32 cellular contexts compared by ENCODE assay signal in the genomic region with DNA sequence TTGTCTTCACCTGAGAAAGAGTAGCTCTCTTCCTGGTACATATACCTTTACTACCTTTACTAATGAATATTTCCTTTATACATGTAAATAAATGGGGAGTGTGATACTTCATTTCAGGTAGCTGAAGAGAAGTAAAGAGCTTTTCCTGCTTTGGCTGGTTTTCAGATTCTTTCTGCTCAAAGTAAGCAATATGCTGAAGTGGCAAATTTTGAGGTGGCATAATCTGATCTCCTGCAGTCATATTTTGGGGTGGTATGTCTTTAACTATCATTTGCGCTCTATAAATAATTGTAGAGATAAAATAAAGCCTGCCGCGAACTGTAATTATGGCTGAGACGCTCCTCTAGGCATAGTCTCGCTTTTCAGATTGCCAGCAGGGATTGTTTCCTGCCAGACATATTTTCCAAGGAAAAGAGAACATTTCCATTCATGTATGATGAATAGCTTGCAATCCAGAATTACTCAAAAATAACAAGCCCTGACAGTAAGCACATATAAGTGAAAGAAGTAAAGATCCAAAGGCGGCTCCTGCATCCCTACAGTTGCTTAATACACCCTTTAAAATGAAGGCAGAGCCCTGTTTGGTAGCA.
DNase-seq lines count a peak whose midpoint lies in the region; FAIRE-seq and TF ChIP-seq lines count a peak whose summit lies in the region.
"Had no signal": no experiment of that assay in that cellular context is flagged by ENCODE, and none has a peak within 500 bp of the region (broad histone marks: within the 10 kb centered on the region; RNA-seq: fewer than 3 reads in every experiment).

No MANE protein-coding gene starts in this region.

- H3K27ac ChIP-seq in A673 (ENCODE audit: low read depth, low read length, poor library complexity, severe bottlenecking) (no peak overlapping the region), astrocyte (ENCODE audit: low read depth, low read length) (peak overlapping the region; percentile 31), mesenchymal stem cell (ENCODE audit: low read length, poor library complexity, severe bottlenecking) (peak overlapping the region; percentile 76)
- H3K27ac ChIP-seq: right atrium auricular region, suprapubic skin, VCaP had no signal

- FAIRE-seq in astrocyte (lab: Jason Lieb, UNC): no peak
- FAIRE-seq: GM12878, HTR-8/SVneo had no signal

- no peak overlapping the region for H3K4ac ChIP-seq in mesenchymal stem cell (ENCODE audit: low read depth in 1 of 2, low read length in 2 of 2)

- peak overlapping the region; percentile 69 for H3K27ac Mint-ChIP-seq in astrocyte (ENCODE audit: unreplicated experiment)
- H3K27ac Mint-ChIP-seq in type B pancreatic cell: no peak overlapping the region
- H3K27ac Mint-ChIP-seq: activated CD4-positive, alpha-beta T cell treated with anti-CD3 and anti-CD28 coated beads for 36 hours; activated CD8-positive, alpha-beta T cell treated with anti-CD3 and anti-CD28 coated beads for 36 hours; activated T-helper 17 cell treated with anti-CD3 and anti-CD28 coated beads, Interleukin-2, amount 50 U/mL, for 72 hours; B cell; CD8-positive, alpha-beta memory T cell; HFFc6; nephron had no signal

- TF ChIP-seq CTCF in A673 (conservative IDR thresholded peaks at IDR 0.05; ENCODE audit: low read depth, low read length) (no peak), astrocyte (IDR thresholded peaks at IDR 0.05; ENCODE audit: insufficient read depth, low read depth, low read length) (no peak), type B pancreatic cell (conservative IDR thresholded peaks at IDR 0.05) (no peak)

- POLR2A ChIA-PET in A673 (lab: Charles Lee; ENCODE audit: low non-redundant PET): no interaction called here

- no peak overlapping the region for H3K14ac ChIP-seq in mesenchymal stem cell (ENCODE audit: low read length in 2 of 2)

- DNase-seq in A673 (ENCODE audit: low spot score) (peak; percentile 23), NCI-H146 (lab: John Stamatoyannopoulos, UW) (peak; percentile 74), astrocyte (ENCODE audit: low read depth) (no peak), mesenchymal stem cell (no peak), HK-2 (ENCODE audit: unreplicated experiment) (no peak), COLO829 (ENCODE audit: low spot score) (no peak), type B pancreatic cell (ENCODE audit: extremely low spot score, unreplicated experiment) (no peak)
- DNase-seq: activated CD4-positive, alpha-beta T cell treated with anti-CD3 and anti-CD28 coated beads for 36 hours; activated CD8-positive, alpha-beta T cell treated with anti-CD3 and anti-CD28 coated beads for 36 hours; activated naive CD4-positive, alpha-beta T cell treated with anti-CD3 and anti-CD28 coated beads, Interleukin-2, amount 50 U/mL, for 16 hours; brain microvascular endothelial cell; CD8-positive, alpha-beta memory T cell; DMS153; GOT3; HFFc6; hypothalamus; left cardiac atrium; NCI-H2171 treated with DMSO at 0.1 percent for 48 hours; NCI-H524; Right ventricle myocardium superior; stimulated activated CD4-positive, alpha-beta T cell treated with anti-CD3 and anti-CD28 coated beads, Interleukin-1b, Interleukin-23, amount 100 ng/mL, for 48 hours; stimulated activated naive CD4-positive, alpha-beta T cell treated with Interleukin-2 at 50 U/mL for 16 hours; T1000 had no signal

- H2BK5ac ChIP-seq in mesenchymal stem cell (ENCODE audit: low read depth, low read length, poor library complexity, severe bottlenecking): peak overlapping the region; percentile 79

- H3K36me3 ChIP-seq in A673 (ENCODE audit: insufficient read depth, low read length, poor library complexity, severe bottlenecking): no peaks in the 10 kb centered on the region
- H3K36me3 ChIP-seq in astrocyte (ENCODE audit: insufficient read depth, low read length): no peaks in the 10 kb centered on the region
- H3K36me3 ChIP-seq in mesenchymal stem cell (ENCODE audit: control insufficient read depth in 1 of 2, insufficient read depth in 2 of 2, low read depth in 1 of 2, low read length in 2 of 2): no peaks in the 10 kb centered on the region
- H3K36me3 ChIP-seq: brain microvascular endothelial cell, right atrium auricular region, suprapubic skin had no signal

- H2BK15ac ChIP-seq in mesenchymal stem cell (ENCODE audit: low read depth, poor library complexity, severe bottlenecking): no peak overlapping the region

- no peak overlapping the region for H2BK12ac ChIP-seq in mesenchymal stem cell (ENCODE audit: low read length in 2 of 2)

- 99% methylated on average over 6 of the region's 6 CpGs for WGBS in mesenchymal stem cell

- H3K4me3 Mint-ChIP-seq in astrocyte (ENCODE audit: unreplicated experiment): no peak overlapping the region
- H3K4me3 Mint-ChIP-seq in type B pancreatic cell: no peak overlapping the region
- H3K4me3 Mint-ChIP-seq: activated CD4-positive, alpha-beta T cell treated with anti-CD3 and anti-CD28 coated beads for 36 hours; activated CD8-positive, alpha-beta T cell treated with anti-CD3 and anti-CD28 coated beads for 36 hours; activated T-helper 17 cell treated with anti-CD3 and anti-CD28 coated beads, Interleukin-2, amount 50 U/mL, for 72 hours; B cell; CD8-positive, alpha-beta memory T cell; HFFc6; nephron had no signal

- no peak overlapping the region for H2AFZ ChIP-seq in astrocyte (ENCODE audit: low read depth, low read length)
- no peak overlapping the region for H2AFZ ChIP-seq in mesenchymal stem cell (ENCODE audit: low read depth, low read length)

- no peaks in the 10 kb centered on the region for H3K4me1 ChIP-seq in A673 (ENCODE audit: insufficient read depth, low read length, poor library complexity, severe bottlenecking)
- peaks cover 21% of the 10 kb centered on the region for H3K4me1 ChIP-seq in astrocyte (ENCODE audit: insufficient read depth, low read length)
- no peaks in the 10 kb centered on the region for H3K4me1 ChIP-seq in mesenchymal stem cell (ENCODE audit: control insufficient read depth, insufficient read depth, low read depth, low read length)
- H3K4me1 ChIP-seq: right atrium auricular region, suprapubic skin had no signal

- H3K4me3 ChIP-seq in A673 (ENCODE audit: low read depth, low read length, poor library complexity, severe bottlenecking): no peak overlapping the region
- no peak overlapping the region for H3K4me3 ChIP-seq in astrocyte (ENCODE audit: insufficient read depth, low read depth, low read length)
- no peak overlapping the region for H3K4me3 ChIP-seq in mesenchymal stem cell (ENCODE audit: insufficient read depth in 1 of 2, low read depth in 1 of 2, low read length in 2 of 2)
- H3K4me3 ChIP-seq: GM12878, lung, right atrium auricular region, suprapubic skin had no signal

- H4K20me1 ChIP-seq in astrocyte (ENCODE audit: insufficient read depth, low read length): no peaks in the 10 kb centered on the region

- CTCF ChIA-PET in A673 (lab: Charles Lee): no interaction called here

- H3K27me3 Mint-ChIP-seq in astrocyte (ENCODE audit: low read depth, unreplicated experiment): no peaks in the 10 kb centered on the region
- no peaks in the 10 kb centered on the region for H3K27me3 Mint-ChIP-seq in type B pancreatic cell
- H3K27me3 Mint-ChIP-seq: activated CD4-positive, alpha-beta T cell treated with anti-CD3 and anti-CD28 coated beads for 36 hours; activated CD8-positive, alpha-beta T cell treated with anti-CD3 and anti-CD28 coated beads for 36 hours; activated T-helper 17 cell treated with anti-CD3 and anti-CD28 coated beads, Interleukin-2, amount 50 U/mL, for 72 hours; B cell; CD8-positive, alpha-beta memory T cell had no signal

- H3K4me2 ChIP-seq in astrocyte (ENCODE audit: low read length) (peak overlapping the region; percentile 14), mesenchymal stem cell (ENCODE audit: low read length, poor library complexity, severe bottlenecking) (no peak overlapping the region)

- H3K23ac ChIP-seq in mesenchymal stem cell (ENCODE audit: low read length in 2 of 2): no peak overlapping the region

- H3K27me3 ChIP-seq in A673 (replicated peaks; ENCODE audit: insufficient read depth, low read depth, low read length, poor library complexity) (no peaks in the 10 kb centered on the region), astrocyte (ENCODE audit: insufficient read depth, low read length) (no peaks in the 10 kb centered on the region), mesenchymal stem cell (ENCODE audit: control insufficient read depth in 1 of 2, insufficient read depth in 1 of 2, low read length in 2 of 2) (no peaks in the 10 kb centered on the region)
- H3K27me3 ChIP-seq: brain microvascular endothelial cell, right atrium auricular region, suprapubic skin had no signal

- H4K91ac ChIP-seq in mesenchymal stem cell (ENCODE audit: low read length): no peak overlapping the region

- H3K79me2 ChIP-seq in astrocyte (ENCODE audit: insufficient read depth, low read length): no peaks in the 10 kb centered on the region

- no peaks in the 10 kb centered on the region for H3K79me1 ChIP-seq in mesenchymal stem cell (replicated peaks; ENCODE audit: low read length, poor library complexity, severe bottlenecking)

- H2AK5ac ChIP-seq in mesenchymal stem cell (ENCODE audit: low read length, severe bottlenecking): peak overlapping the region; percentile 65

- no peak overlapping the region for H4K8ac ChIP-seq in mesenchymal stem cell (ENCODE audit: low read length)

- H3K36me3 Mint-ChIP-seq in astrocyte (ENCODE audit: low read depth, unreplicated experiment) (no peaks in the 10 kb centered on the region), type B pancreatic cell (no peaks in the 10 kb centered on the region)
- H3K36me3 Mint-ChIP-seq: CD8-positive, alpha-beta memory T cell had no signal

- no peak overlapping the region for H2BK120ac ChIP-seq in mesenchymal stem cell (ENCODE audit: low read depth, low read length)

- H3K9me3 Mint-ChIP-seq in astrocyte (ENCODE audit: unreplicated experiment) (no peaks in the 10 kb centered on the region), type B pancreatic cell (no peaks in the 10 kb centered on the region)
- H3K9me3 Mint-ChIP-seq: activated CD8-positive, alpha-beta T cell treated with anti-CD3 and anti-CD28 coated beads for 36 hours; activated T-helper 17 cell treated with anti-CD3 and anti-CD28 coated beads, Interleukin-2, amount 50 U/mL, for 72 hours; nephron had no signal

- no TSS peak for BruUV-seq in A673 (replicated peaks; lab: Mats Ljungman, UMichigan)

- no peak overlapping the region for H3K18ac ChIP-seq in mesenchymal stem cell (ENCODE audit: low read depth in 1 of 2, low read length in 2 of 2)

- intact Hi-C loops in A673 (cut with micrococcal nuclease; ENCODE audit: unreplicated experiment): no loop called here

- H3K9me3 ChIP-seq in A673 (ENCODE audit: low read depth, low read length, poor library complexity, severe bottlenecking) (no peaks in the 10 kb centered on the region), astrocyte (ENCODE audit: insufficient read depth, low read depth, low read length) (no peaks in the 10 kb centered on the region), mesenchymal stem cell (ENCODE audit: control insufficient read depth, low read length) (no peaks in the 10 kb centered on the region)
- H3K9me3 ChIP-seq: right atrium auricular region, suprapubic skin had no signal

- H3K4me1 Mint-ChIP-seq in astrocyte (ENCODE audit: low read depth, unreplicated experiment): peaks cover 13% of the 10 kb centered on the region
- peaks cover 3% of the 10 kb centered on the region for H3K4me1 Mint-ChIP-seq in type B pancreatic cell (ENCODE audit: unreplicated experiment)
- H3K4me1 Mint-ChIP-seq: activated CD4-positive, alpha-beta T cell treated with anti-CD3 and anti-CD28 coated beads for 36 hours; activated T-helper 17 cell treated with anti-CD3 and anti-CD28 coated beads, Interleukin-2, amount 50 U/mL, for 72 hours; B cell; CD8-positive, alpha-beta memory T cell; nephron had no signal

- H3K9ac ChIP-seq in astrocyte (ENCODE audit: low read length): no peak overlapping the region
- H3K9ac ChIP-seq in mesenchymal stem cell (ENCODE audit: low read length): no peak overlapping the region

Comparison
In these comparisons a context has a peak if more than half of its experiments do, and no peak if none do; other contexts are left out.
1. DNase-seq: peak in A673 (single experiment) and NCI-H146 (single experiment); none in astrocyte (single experiment), mesenchymal stem cell (single experiment), HK-2 (single experiment), COLO829 (single experiment) and type B pancreatic cell (single experiment).